18 cellular contexts compared by ENCODE assay signal in the genomic region with DNA sequence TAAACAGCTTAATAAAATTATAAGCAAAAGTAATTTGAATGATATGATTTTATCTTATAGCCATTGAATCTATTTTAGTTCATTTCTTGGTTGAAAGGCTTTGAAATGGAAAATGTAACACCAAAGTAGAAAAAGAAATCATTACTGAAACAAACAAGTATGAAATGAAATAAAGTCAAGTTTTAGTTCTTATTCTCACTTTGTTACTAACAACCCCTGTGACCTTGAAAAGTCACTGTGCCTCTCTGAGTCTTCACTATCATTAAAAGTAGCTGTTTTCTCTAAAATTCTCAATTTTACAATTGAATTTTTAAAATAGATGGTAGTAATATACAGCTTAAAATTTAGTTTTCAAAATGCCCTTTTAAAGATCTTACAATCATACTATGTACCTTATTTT. TPM values are rescaled to one million over a fixed set of nuclear protein-coding genes. Genes with fewer than 3 reads are reported as not detected.
A peak's percentile ranks its signal among the peaks of the same experiment; 100 is the strongest.
DNase-seq lines count a peak whose midpoint lies in the region; ATAC-seq and FAIRE-seq lines count a peak whose summit lies in the region.
"Had no signal": no experiment of that assay in that cellular context is flagged by ENCODE, and none has a peak within 500 bp of the region (broad histone marks: within the 10 kb centered on the region; RNA-seq: fewer than 3 reads in every experiment).

No MANE protein-coding gene starts in this region.

- no peak overlapping the region for H3K27ac Mint-ChIP-seq in CD8-positive, alpha-beta memory T cell
- H3K27ac Mint-ChIP-seq: CD8-positive, alpha-beta T cell; T-helper 1 cell treated with Interleukin-12 subunit alpha and Interleukin-12 subunit beta and Interleukin-4 antibody, amounts not matched to agents 30 μg/mL and 1 μg/mL, for 36 hours had no signal

- no peak overlapping the region for H3K4me3 Mint-ChIP-seq in CD8-positive, alpha-beta memory T cell
- H3K4me3 Mint-ChIP-seq: CD8-positive, alpha-beta T cell; T-helper 1 cell treated with Interleukin-12 subunit alpha and Interleukin-12 subunit beta and Interleukin-4 antibody, amounts not matched to agents 30 μg/mL and 1 μg/mL, for 36 hours had no signal

- FAIRE-seq in small intestine (lab: Jason Lieb, UNC), result peak; percentile 39

- DNase-seq in small intestine (no peak), superior temporal gyrus (ENCODE audit: extremely low spot score) (no peak), dedifferentiated amniotic fluid mesenchymal stem cell (ENCODE audit: extremely low spot score) (no peak)
- DNase-seq in CD8-positive, alpha-beta memory T cell, result no peak
- DNase-seq: CD8-positive, alpha-beta T cell; DMS79; H7; KBM-7; NCI-H1417; NCI-H187; NCI-H2107; NCI-H2227 treated with DMSO at 0.1 percent for 48 hours; NCI-H510A treated with DMSO at 0.1 percent for 48 hours had no signal

- CTCF ChIA-PET in CD8-positive, alpha-beta memory T cell (lab: Charles Lee), result no interaction called here

- H3K27ac ChIP-seq in small intestine (ENCODE audit: low read depth in 1 of 2, low read length in 1 of 2), result no peak overlapping the region
- H3K27ac ChIP-seq in CD8-positive, alpha-beta memory T cell (ENCODE audit: low read depth, low read length), result no peak overlapping the region
- H3K27ac ChIP-seq: BLaER1 treated with 17β-estradiol and CSF1 and Interleukin-3, amounts not matched to agents 10 nM and 100 nM had no signal

- H3K27me3 ChIP-seq in small intestine (ENCODE audit: control insufficient read depth in 2 of 2, insufficient read depth in 2 of 2, low read length in 2 of 2), result no peaks in the 10 kb centered on the region
- no peaks in the 10 kb centered on the region for H3K27me3 ChIP-seq in CD8-positive, alpha-beta memory T cell (ENCODE audit: insufficient read depth, low read length, poor library complexity, severe bottlenecking)
- H3K27me3 ChIP-seq: BLaER1 treated with 17β-estradiol and CSF1 and Interleukin-3, amounts not matched to agents 10 nM and 100 nM had no signal

- no peaks in the 10 kb centered on the region for H3K4me1 ChIP-seq in small intestine (ENCODE audit: control insufficient read depth in 2 of 2, insufficient read depth in 1 of 2, low read depth in 1 of 2, low read length in 1 of 2)
- H3K4me1 ChIP-seq in CD8-positive, alpha-beta memory T cell (ENCODE audit: insufficient read depth, low read length), result no peaks in the 10 kb centered on the region

- H3K4me3 ChIP-seq in small intestine (ENCODE audit: low read depth in 1 of 2, low read length in 2 of 2), result no peak overlapping the region
- H3K4me3 ChIP-seq in CD8-positive, alpha-beta memory T cell (ENCODE audit: low read length), result no peak overlapping the region
- H3K4me3 ChIP-seq: BLaER1 treated with 17β-estradiol and CSF1 and Interleukin-3, amounts not matched to agents 10 nM and 100 nM had no signal

- no peaks in the 10 kb centered on the region for H3K27me3 Mint-ChIP-seq in CD8-positive, alpha-beta memory T cell

- H3K4me1 Mint-ChIP-seq in CD8-positive, alpha-beta memory T cell, result peaks cover 0 to 5% (median 3%) of the 10 kb centered on the region in 3 donors

- peaks cover 11 to 60% (median 17%) of the 10 kb centered on the region in 3 donors for H3K36me3 Mint-ChIP-seq in CD8-positive, alpha-beta memory T cell

- H3K9me3 Mint-ChIP-seq in CD8-positive, alpha-beta memory T cell, result no peaks in the 10 kb centered on the region
- H3K9me3 Mint-ChIP-seq: CD8-positive, alpha-beta T cell; T-helper 1 cell treated with Interleukin-12 subunit alpha and Interleukin-12 subunit beta and Interleukin-4 antibody, amounts not matched to agents 30 μg/mL and 1 μg/mL, for 36 hours had no signal

- POLR2A ChIA-PET in CD8-positive, alpha-beta memory T cell (lab: Charles Lee), result no interaction called here

- no peaks in the 10 kb centered on the region for H3K9me3 ChIP-seq in small intestine (ENCODE audit: control insufficient read depth, low read depth)
- no peaks in the 10 kb centered on the region for H3K9me3 ChIP-seq in CD8-positive, alpha-beta memory T cell (ENCODE audit: low read length)

- peak; percentile 82 for ATAC-seq in GM18867 (IDR thresholded peaks at IDR 0.05; ENCODE audit: unreplicated experiment)
- peak; percentile 65 for ATAC-seq in GM21717 (IDR thresholded peaks at IDR 0.05; ENCODE audit: unreplicated experiment)
- peak; percentile 55 for ATAC-seq in HG03571 (IDR thresholded peaks at IDR 0.05; ENCODE audit: unreplicated experiment)
- ATAC-seq: CD8-positive, alpha-beta T cell had no signal

- H3K36me3 ChIP-seq in small intestine (ENCODE audit: control insufficient read depth in 2 of 2, insufficient read depth in 2 of 2, low read length in 2 of 2), result peaks cover 3 to 6% of the 10 kb centered on the region in 2 donors
- H3K36me3 ChIP-seq in CD8-positive, alpha-beta memory T cell (ENCODE audit: insufficient read depth, low read length), result no peaks in the 10 kb centered on the region

RNA-seq across cellular contexts. Expression of a gene that starts 32.4 kb away (rescaled TPM):
- polyA plus RNA-seq in small intestine, result 1 to 10 TPM in 2 of 3 donors, under 1 TPM in 1; 0.22 to 5.6 (median 1.4) TPM
- not detected for total RNA-seq in CD8-positive, alpha-beta memory T cell
- not detected for polyA plus RNA-seq in CD8-positive, alpha-beta memory T cell
- total RNA-seq: CD8-positive, alpha-beta T cell; H7 had no signal

RNA-seq across cellular contexts. Expression of a gene that starts 57.5 kb away (rescaled TPM):
- polyA plus RNA-seq in small intestine, result 10 to 100 TPM; 15.8 to 25.0 (median 18.1) TPM
- total RNA-seq in CD8-positive, alpha-beta memory T cell, result 10 to 100 TPM; 31.8 to 40.1 TPM
- polyA plus RNA-seq in CD8-positive, alpha-beta memory T cell, result 18.8 TPM

RNA-seq across cellular contexts. Expression of a gene that starts 57.6 kb away (rescaled TPM):
- 1 to 10 TPM in 2 of 3 donors, under 1 TPM in 1; 0.67 to 1.9 (median 1.1) TPM for polyA plus RNA-seq in small intestine
- 1 to 10 TPM; 1.2 to 1.4 TPM for total RNA-seq in CD8-positive, alpha-beta memory T cell
- not detected for polyA plus RNA-seq in CD8-positive, alpha-beta memory T cell
